Comparison of ENCODE assay signal across 1 cellular context in genomic region chr20:59055302-59055701, GRCh38.
TF ChIP-seq lines count a peak whose summit lies in the region.

No MANE protein-coding gene starts in this region.

TF ChIP-seq in HCT116, 20 proteins besides CTCF, POLR2A, EP300 and RAD21 (continued from another document):
- TF ChIP-seq, protein P1, sequence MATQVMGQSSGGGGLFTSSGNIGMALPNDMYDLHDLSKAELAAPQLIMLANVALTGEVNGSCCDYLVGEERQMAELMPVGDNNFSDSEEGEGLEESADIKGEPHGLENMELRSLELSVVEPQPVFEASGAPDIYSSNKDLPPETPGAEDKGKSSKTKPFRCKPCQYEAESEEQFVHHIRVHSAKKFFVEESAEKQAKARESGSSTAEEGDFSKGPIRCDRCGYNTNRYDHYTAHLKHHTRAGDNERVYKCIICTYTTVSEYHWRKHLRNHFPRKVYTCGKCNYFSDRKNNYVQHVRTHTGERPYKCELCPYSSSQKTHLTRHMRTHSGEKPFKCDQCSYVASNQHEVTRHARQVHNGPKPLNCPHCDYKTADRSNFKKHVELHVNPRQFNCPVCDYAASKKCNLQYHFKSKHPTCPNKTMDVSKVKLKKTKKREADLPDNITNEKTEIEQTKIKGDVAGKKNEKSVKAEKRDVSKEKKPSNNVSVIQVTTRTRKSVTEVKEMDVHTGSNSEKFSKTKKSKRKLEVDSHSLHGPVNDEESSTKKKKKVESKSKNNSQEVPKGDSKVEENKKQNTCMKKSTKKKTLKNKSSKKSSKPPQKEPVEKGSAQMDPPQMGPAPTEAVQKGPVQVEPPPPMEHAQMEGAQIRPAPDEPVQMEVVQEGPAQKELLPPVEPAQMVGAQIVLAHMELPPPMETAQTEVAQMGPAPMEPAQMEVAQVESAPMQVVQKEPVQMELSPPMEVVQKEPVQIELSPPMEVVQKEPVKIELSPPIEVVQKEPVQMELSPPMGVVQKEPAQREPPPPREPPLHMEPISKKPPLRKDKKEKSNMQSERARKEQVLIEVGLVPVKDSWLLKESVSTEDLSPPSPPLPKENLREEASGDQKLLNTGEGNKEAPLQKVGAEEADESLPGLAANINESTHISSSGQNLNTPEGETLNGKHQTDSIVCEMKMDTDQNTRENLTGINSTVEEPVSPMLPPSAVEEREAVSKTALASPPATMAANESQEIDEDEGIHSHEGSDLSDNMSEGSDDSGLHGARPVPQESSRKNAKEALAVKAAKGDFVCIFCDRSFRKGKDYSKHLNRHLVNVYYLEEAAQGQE (IDR thresholded peaks at IDR 0.05; ENCODE audit: low read depth) = no peak
- no peak for TF ChIP-seq ZFX (IDR thresholded peaks at IDR 0.05)
- no peak for TF ChIP-seq CEBPB (IDR thresholded peaks at IDR 0.05; ENCODE audit: low read depth)
- no peak for TF ChIP-seq TCF7L2 (IDR thresholded peaks at IDR 0.05; ENCODE audit: borderline replicate concordance, extremely low read depth, insufficient read depth, insufficient read length)
- no peak for TF ChIP-seq CBX3 (IDR thresholded peaks at IDR 0.05; ENCODE audit: low read depth)
- no peak for TF ChIP-seq FOSL1 (IDR thresholded peaks at IDR 0.05; ENCODE audit: low read depth)
- no peak for TF ChIP-seq EZH2phosphoT487 (IDR thresholded peaks at IDR 0.05; ENCODE audit: borderline replicate concordance)
- TF ChIP-seq EGR1 (IDR thresholded peaks at IDR 0.05; ENCODE audit: low read depth) = no peak
- TF ChIP-seq, protein P2, sequence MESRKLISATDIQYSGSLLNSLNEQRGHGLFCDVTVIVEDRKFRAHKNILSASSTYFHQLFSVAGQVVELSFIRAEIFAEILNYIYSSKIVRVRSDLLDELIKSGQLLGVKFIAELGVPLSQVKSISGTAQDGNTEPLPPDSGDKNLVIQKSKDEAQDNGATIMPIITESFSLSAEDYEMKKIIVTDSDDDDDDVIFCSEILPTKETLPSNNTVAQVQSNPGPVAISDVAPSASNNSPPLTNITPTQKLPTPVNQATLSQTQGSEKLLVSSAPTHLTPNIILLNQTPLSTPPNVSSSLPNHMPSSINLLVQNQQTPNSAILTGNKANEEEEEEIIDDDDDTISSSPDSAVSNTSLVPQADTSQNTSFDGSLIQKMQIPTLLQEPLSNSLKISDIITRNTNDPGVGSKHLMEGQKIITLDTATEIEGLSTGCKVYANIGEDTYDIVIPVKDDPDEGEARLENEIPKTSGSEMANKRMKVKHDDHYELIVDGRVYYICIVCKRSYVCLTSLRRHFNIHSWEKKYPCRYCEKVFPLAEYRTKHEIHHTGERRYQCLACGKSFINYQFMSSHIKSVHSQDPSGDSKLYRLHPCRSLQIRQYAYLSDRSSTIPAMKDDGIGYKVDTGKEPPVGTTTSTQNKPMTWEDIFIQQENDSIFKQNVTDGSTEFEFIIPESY (IDR thresholded peaks at IDR 0.05; ENCODE audit: extremely low read depth, insufficient replicate concordance, low read length) = no peak
- TF ChIP-seq SP1 (IDR thresholded peaks at IDR 0.05; ENCODE audit: low read depth) = no peak
